ENCODE assay signal across 20 cellular contexts in genomic region chr1:1255627-1256026, GRCh38. TPM values are rescaled to one million over a fixed set of nuclear protein-coding genes. Genes with fewer than 3 reads are reported as not detected.
"Had no signal": no experiment of that assay in that cellular context is flagged by ENCODE, and none has a peak within 500 bp of the region (broad histone marks: within the 10 kb centered on the region; RNA-seq: fewer than 3 reads in every experiment).

No MANE protein-coding gene starts in this region.

- H3K4me3 Mint-ChIP-seq: activated naive CD8-positive, alpha-beta T cell treated with anti-CD3 and anti-CD28 coated beads for 36 hours; activated T-helper 1 cell treated with anti-CD3 and anti-CD28 coated beads, Interleukin-12 subunit alpha, Interleukin-12 subunit beta, Interleukin-2, Interleukin-4 antibody, amounts not matched to agents 30 ng/mL and 10 ng/mL and 1 ng/mL, durations not matched to agents 14 hours and 24 hours and 36 hours; nephron; stimulated activated naive CD8-positive, alpha-beta T cell treated with anti-CD3 and anti-CD28 coated beads, Interleukin-15, Interleukin-2, amounts not matched to agents 100 ng/mL and 50 ng/mL, for 24 hours; type B pancreatic cell had no signal

- H3K27ac Mint-ChIP-seq: activated naive CD8-positive, alpha-beta T cell treated with anti-CD3 and anti-CD28 coated beads for 36 hours; activated T-helper 1 cell treated with anti-CD3 and anti-CD28 coated beads, Interleukin-12 subunit alpha, Interleukin-12 subunit beta, Interleukin-2, Interleukin-4 antibody, amounts not matched to agents 30 ng/mL and 10 ng/mL and 1 ng/mL, durations not matched to agents 14 hours and 24 hours and 36 hours; nephron; stimulated activated naive CD8-positive, alpha-beta T cell treated with anti-CD3 and anti-CD28 coated beads, Interleukin-15, Interleukin-2, amounts not matched to agents 100 ng/mL and 50 ng/mL, for 24 hours; type B pancreatic cell had no signal

- H3K27me3 ChIP-seq: right atrium auricular region, suprapubic skin had no signal

- H3K9me3 Mint-ChIP-seq: activated naive CD8-positive, alpha-beta T cell treated with anti-CD3 and anti-CD28 coated beads for 36 hours; activated T-helper 1 cell treated with anti-CD3 and anti-CD28 coated beads, Interleukin-12 subunit alpha, Interleukin-12 subunit beta, Interleukin-2, Interleukin-4 antibody, amounts not matched to agents 30 ng/mL and 10 ng/mL and 1 ng/mL, durations not matched to agents 14 hours and 24 hours and 36 hours; nephron; stimulated activated naive CD8-positive, alpha-beta T cell treated with anti-CD3 and anti-CD28 coated beads, Interleukin-15, Interleukin-2, amounts not matched to agents 100 ng/mL and 50 ng/mL, for 24 hours; type B pancreatic cell had no signal

- DNase-seq: activated CD4-positive, alpha-beta T cell treated with anti-CD3 and anti-CD28 coated beads, Interleukin-2, amount 50 U/mL, for 1 hour; activated CD4-positive, CD25-positive, alpha-beta regulatory T cell; activated CD8-positive, alpha-beta memory T cell treated with anti-CD3 and anti-CD28 coated beads for 24 hours; activated naive CD8-positive, alpha-beta T cell treated with anti-CD3 and anti-CD28 coated beads for 36 hours; anterior cingulate cortex; cortex of kidney; effector CD4-positive, alpha-beta T cell; foreskin fibroblast; hypothalamus; left ventricle myocardium superior; mesenchymal stem cell; occipital lobe had no signal

- H3K9me3 ChIP-seq: right atrium auricular region, suprapubic skin had no signal

- H3K27me3 Mint-ChIP-seq: activated naive CD8-positive, alpha-beta T cell treated with anti-CD3 and anti-CD28 coated beads for 36 hours; progenitor cell of endocrine pancreas; stimulated activated naive CD8-positive, alpha-beta T cell treated with anti-CD3 and anti-CD28 coated beads, Interleukin-15, Interleukin-2, amounts not matched to agents 100 ng/mL and 50 ng/mL, for 24 hours; type B pancreatic cell had no signal

- H3K4me3 ChIP-seq: right atrium auricular region, smooth muscle cell, suprapubic skin had no signal

- ATAC-seq: left ventricle myocardium superior had no signal

- H3K4me1 Mint-ChIP-seq: nephron had no signal

- H3K27ac ChIP-seq: right atrium auricular region, suprapubic skin had no signal

RNA-seq across cellular contexts. Expression of gene C1QTNF12, which starts 9.1 kb away (rescaled TPM):
- total RNA-seq: occipital lobe, right atrium auricular region had no signal
